ENCODE assay signal across 11 cellular contexts in the genomic region with DNA sequence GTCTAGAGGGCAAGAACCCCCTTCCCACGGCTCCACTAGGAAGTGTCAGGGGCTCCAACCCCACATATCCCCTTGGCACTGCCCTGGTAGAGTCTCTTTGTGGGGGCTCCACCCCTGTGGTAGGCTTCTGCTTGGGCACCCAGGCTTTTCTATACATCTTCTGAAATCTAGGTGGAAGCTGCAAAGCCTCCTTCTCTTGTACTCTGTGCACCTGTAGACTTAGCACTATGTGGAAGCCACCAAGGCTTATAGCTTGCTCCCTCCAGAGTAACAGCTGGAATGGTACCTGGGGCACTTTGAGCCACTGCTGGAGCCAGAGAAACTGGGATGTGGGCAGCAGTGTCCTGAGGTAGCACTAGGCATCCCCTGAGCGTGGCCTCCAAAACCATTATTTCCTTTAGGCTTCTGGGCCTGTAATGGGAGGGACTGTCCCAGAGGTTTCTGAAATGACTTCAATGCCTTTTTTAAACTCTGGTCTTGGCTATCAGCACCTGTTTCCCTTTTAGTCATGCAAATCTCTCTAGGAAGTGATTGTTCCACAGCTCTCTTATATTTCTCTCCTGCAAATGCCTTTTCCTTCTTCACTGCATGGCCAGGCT.
DNase-seq lines count a peak whose midpoint lies in the region; ATAC-seq and TF ChIP-seq lines count a peak whose summit lies in the region.
"Had no signal": no experiment of that assay in that cellular context is flagged by ENCODE, and none has a peak within 500 bp of the region (broad histone marks: within the 10 kb centered on the region; RNA-seq: fewer than 3 reads in every experiment).

No MANE protein-coding gene starts in this region.

- CTCF ChIA-PET in activated CD4-positive, alpha-beta T cell treated with anti-CD3 and anti-CD28 coated beads for 36 hours (lab: Charles Lee), result interaction anchor here (1.1 kb wide), 1 partner anchor 37 kb away, joined by 3 read pairs; no protein-coding TSS in a partner anchor

- H3K27ac Mint-ChIP-seq in activated CD4-positive, alpha-beta T cell treated with anti-CD3 and anti-CD28 coated beads for 36 hours, result no peak overlapping the region
- peak overlapping the region; percentile 56 to 80 for H3K27ac Mint-ChIP-seq in natural killer cell treated with Interleukin-12 subunit alpha and Interleukin-12 subunit beta and Interleukin-15 and Interleukin-18, amount 100 ng/mL, for 72 hours
- no peak overlapping the region for H3K27ac Mint-ChIP-seq in glutamatergic neuron (ENCODE audit: unreplicated experiment)

- no peak for TF ChIP-seq CTCF in glutamatergic neuron (IDR thresholded peaks at IDR 0.05; ENCODE audit: partially characterized antibody, unreplicated experiment)

- peak; percentile 47 for DNase-seq in activated CD4-positive, alpha-beta T cell treated with anti-CD3 and anti-CD28 coated beads for 36 hours
- DNase-seq in activated CD4-positive, alpha-beta T cell treated with anti-CD3 and anti-CD28 coated beads, Interleukin-2, amount 50 U/mL, for 1 hour, result no peak
- no peak for DNase-seq in natural killer cell treated with Interleukin-12 subunit alpha and Interleukin-12 subunit beta and Interleukin-15 and Interleukin-18, amount 100 ng/mL, for 72 hours (ENCODE audit: low spot score)
- DNase-seq in iPS-NIHi11 (ENCODE audit: low spot score), result no peak
- no peak for DNase-seq in glutamatergic neuron
- DNase-seq in NCI-H226, result no peak
- DNase-seq: brain microvascular endothelial cell, NCI-H1436, right cardiac atrium had no signal

- POLR2A ChIA-PET in activated CD4-positive, alpha-beta T cell treated with anti-CD3 and anti-CD28 coated beads for 36 hours (lab: Charles Lee), result no interaction called here

- H3K36me3 Mint-ChIP-seq in activated CD4-positive, alpha-beta T cell treated with anti-CD3 and anti-CD28 coated beads for 36 hours (ENCODE audit: low read depth), result peaks cover 34% of the 10 kb centered on the region
- H3K36me3 Mint-ChIP-seq in natural killer cell treated with Interleukin-12 subunit alpha and Interleukin-12 subunit beta and Interleukin-15 and Interleukin-18, amount 100 ng/mL, for 72 hours, result peaks cover 62% of the 10 kb centered on the region
- H3K36me3 Mint-ChIP-seq in glutamatergic neuron (ENCODE audit: unreplicated experiment), result no peaks in the 10 kb centered on the region

- intact Hi-C loops in activated CD4-positive, alpha-beta T cell treated with anti-CD3 and anti-CD28 coated beads for 36 hours (cut with DNase I, micrococcal nuclease), result loop anchor here (1.0 to 5.0 kb wide), 3 partner anchors 20 to 64 kb away; no protein-coding TSS in a partner anchor

- H3K9me3 Mint-ChIP-seq in activated CD4-positive, alpha-beta T cell treated with anti-CD3 and anti-CD28 coated beads for 36 hours (ENCODE audit: low read depth), result no peaks in the 10 kb centered on the region
- no peaks in the 10 kb centered on the region for H3K9me3 Mint-ChIP-seq in natural killer cell treated with Interleukin-12 subunit alpha and Interleukin-12 subunit beta and Interleukin-15 and Interleukin-18, amount 100 ng/mL, for 72 hours
- peaks cover 5% of the 10 kb centered on the region for H3K9me3 Mint-ChIP-seq in glutamatergic neuron (ENCODE audit: unreplicated experiment)

- peak; percentile 96 for ATAC-seq in activated CD4-positive, alpha-beta T cell treated with anti-CD3 and anti-CD28 coated beads for 36 hours
- ATAC-seq in GM21447 (IDR thresholded peaks at IDR 0.05; ENCODE audit: unreplicated experiment) (peak; percentile 97), HG03103 (IDR thresholded peaks at IDR 0.05; ENCODE audit: low read depth, unreplicated experiment) (peak; percentile 96)
- ATAC-seq in natural killer cell treated with Interleukin-12 subunit alpha and Interleukin-12 subunit beta and Interleukin-15 and Interleukin-18, amount 100 ng/mL, for 72 hours, result peak; percentile 78 to 90

- H3K4me3 Mint-ChIP-seq in activated CD4-positive, alpha-beta T cell treated with anti-CD3 and anti-CD28 coated beads for 36 hours, result no peak overlapping the region
- peak overlapping the region; percentile 24 for H3K4me3 Mint-ChIP-seq in natural killer cell treated with Interleukin-12 subunit alpha and Interleukin-12 subunit beta and Interleukin-15 and Interleukin-18, amount 100 ng/mL, for 72 hours
- no peak overlapping the region for H3K4me3 Mint-ChIP-seq in glutamatergic neuron (ENCODE audit: unreplicated experiment)

- peaks cover 15% of the 10 kb centered on the region for H3K4me1 Mint-ChIP-seq in activated CD4-positive, alpha-beta T cell treated with anti-CD3 and anti-CD28 coated beads for 36 hours
- peaks cover 76 to 84% of the 10 kb centered on the region in 2 donors for H3K4me1 Mint-ChIP-seq in natural killer cell treated with Interleukin-12 subunit alpha and Interleukin-12 subunit beta and Interleukin-15 and Interleukin-18, amount 100 ng/mL, for 72 hours (ENCODE audit: low read depth in 2 of 2)
- H3K4me1 Mint-ChIP-seq in glutamatergic neuron (ENCODE audit: low read depth, unreplicated experiment), result no peaks in the 10 kb centered on the region

- H3K27me3 Mint-ChIP-seq in activated CD4-positive, alpha-beta T cell treated with anti-CD3 and anti-CD28 coated beads for 36 hours, result no peaks in the 10 kb centered on the region
- H3K27me3 Mint-ChIP-seq in natural killer cell treated with Interleukin-12 subunit alpha and Interleukin-12 subunit beta and Interleukin-15 and Interleukin-18, amount 100 ng/mL, for 72 hours, result no peaks in the 10 kb centered on the region
- peaks cover 2% of the 10 kb centered on the region for H3K27me3 Mint-ChIP-seq in glutamatergic neuron (ENCODE audit: unreplicated experiment)

Comparison
In these comparisons a context has a peak if more than half of its experiments do, and no peak if none do; other contexts are left out.
1. H3K27ac Mint-ChIP-seq: peak in natural killer cell treated with Interleukin-12 subunit alpha and Interleukin-12 subunit beta and Interleukin-15 and Interleukin-18, amount 100 ng/mL, for 72 hours (2 of 2); none in activated CD4-positive, alpha-beta T cell treated with anti-CD3 and anti-CD28 coated beads for 36 hours (single experiment) and glutamatergic neuron (single experiment).
2. Peak in every context shown above with its lines, with median percentiles within 50 percentile points of each other: ATAC-seq.